Comparison of ENCODE assay signal across 16 cellular contexts in the genomic region with DNA sequence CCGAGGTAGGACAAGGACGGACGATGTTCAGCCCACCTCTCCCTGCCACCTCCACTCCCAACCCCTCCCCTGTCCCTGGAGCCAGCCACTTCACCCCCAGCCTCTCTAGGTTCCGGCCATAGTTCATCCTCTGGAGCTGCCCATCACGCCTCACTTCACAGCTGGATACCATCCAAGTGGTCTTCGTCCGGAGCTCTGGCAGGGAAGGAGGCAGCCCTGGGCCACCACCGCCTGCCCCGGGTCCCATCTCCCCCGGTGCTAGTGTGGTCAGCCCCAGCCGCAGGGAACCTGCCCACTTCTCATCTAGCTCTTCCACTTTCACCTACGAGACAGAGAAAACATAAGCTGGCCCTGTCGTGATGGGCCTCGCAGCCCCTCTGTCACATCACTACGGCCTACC. TPM values are rescaled to one million over a fixed set of nuclear protein-coding genes. Genes with fewer than 3 reads are reported as not detected.
DNase-seq lines count a peak whose midpoint lies in the region; ATAC-seq and TF ChIP-seq lines count a peak whose summit lies in the region.
"Had no signal": no experiment of that assay in that cellular context is flagged by ENCODE, and none has a peak within 500 bp of the region (broad histone marks: within the 10 kb centered on the region; RNA-seq: fewer than 3 reads in every experiment).

No MANE protein-coding gene starts in this region.

- H2AK5ac ChIP-seq in mesenchymal stem cell (ENCODE audit: low read length, severe bottlenecking), result no peak overlapping the region

- POLR2A ChIA-PET in SK-N-SH (lab: Yijun Ruan, JAX), result no interaction called here

- H3K27ac ChIP-seq in SK-N-SH (ENCODE audit: low read depth in 2 of 2, low read length in 1 of 2) (no peak overlapping the region), right cardiac atrium (ENCODE audit: low read length) (no peak overlapping the region), mesenchymal stem cell (ENCODE audit: low read length, poor library complexity, severe bottlenecking) (no peak overlapping the region)
- H3K27ac ChIP-seq: 22Rv1, BLaER1, HL-60 had no signal

- H4K8ac ChIP-seq in mesenchymal stem cell (ENCODE audit: low read length), result no peak overlapping the region

- H4K91ac ChIP-seq in mesenchymal stem cell (ENCODE audit: low read length), result peak overlapping the region; percentile 10

- peaks cover 38% of the 10 kb centered on the region for H3K79me1 ChIP-seq in mesenchymal stem cell (replicated peaks; ENCODE audit: low read length, poor library complexity, severe bottlenecking)

- H4K20me1 ChIP-seq in SK-N-SH (ENCODE audit: insufficient read depth), result no peaks in the 10 kb centered on the region

- H3K9me3 ChIP-seq in SK-N-SH, result no peaks in the 10 kb centered on the region
- H3K9me3 ChIP-seq in right cardiac atrium (ENCODE audit: control insufficient read depth, low read length), result no peaks in the 10 kb centered on the region
- no peaks in the 10 kb centered on the region for H3K9me3 ChIP-seq in mesenchymal stem cell (ENCODE audit: control insufficient read depth, low read length)
- H3K9me3 ChIP-seq: BLaER1, Caco-2 had no signal

- no peak overlapping the region for H2BK120ac ChIP-seq in mesenchymal stem cell (ENCODE audit: low read depth, low read length)

- peaks cover 10 to 72% of the 10 kb centered on the region in 2 experiments for H3K36me3 ChIP-seq in SK-N-SH (replicated peaks in 1 of 2; ENCODE audit: control insufficient read depth in 1 of 2, insufficient read depth in 2 of 2, low read length in 1 of 2)
- H3K36me3 ChIP-seq in mesenchymal stem cell (ENCODE audit: control insufficient read depth in 1 of 2, insufficient read depth in 2 of 2, low read depth in 1 of 2, low read length in 2 of 2), result peaks cover 86 to 89% of the 10 kb centered on the region in 2 experiments

- no peak for ATAC-seq in SK-N-SH treated with all-trans-retinoic acid at 6 μM for 48 hours
- ATAC-seq in right cardiac atrium, result no peak
- no peak for ATAC-seq in GM18867 (IDR thresholded peaks at IDR 0.05; ENCODE audit: unreplicated experiment)

- no peaks in the 10 kb centered on the region for H3K9me2 ChIP-seq in SK-N-SH

- H3K4me1 ChIP-seq in SK-N-SH (ENCODE audit: control insufficient read depth in 1 of 2, insufficient read depth in 2 of 2, low read depth in 1 of 2, low read length in 1 of 2) (no peaks in the 10 kb centered on the region), right cardiac atrium (ENCODE audit: control insufficient read depth, insufficient read depth, low read length) (no peaks in the 10 kb centered on the region), mesenchymal stem cell (ENCODE audit: control insufficient read depth, insufficient read depth, low read depth, low read length) (no peaks in the 10 kb centered on the region)
- H3K4me1 ChIP-seq: BLaER1, Caco-2 had no signal

- no peak overlapping the region for H2BK12ac ChIP-seq in mesenchymal stem cell (ENCODE audit: low read length in 2 of 2)

- H3K79me2 ChIP-seq in SK-N-SH (ENCODE audit: insufficient read depth), result no peaks in the 10 kb centered on the region

- no peak overlapping the region for H3K4ac ChIP-seq in mesenchymal stem cell (ENCODE audit: low read depth in 1 of 2, low read length in 2 of 2)

- H3K27me3 ChIP-seq in SK-N-SH (ENCODE audit: insufficient read depth) (no peaks in the 10 kb centered on the region), right cardiac atrium (ENCODE audit: control insufficient read depth, insufficient read depth) (no peaks in the 10 kb centered on the region), mesenchymal stem cell (ENCODE audit: control insufficient read depth in 1 of 2, insufficient read depth in 1 of 2, low read length in 2 of 2) (no peaks in the 10 kb centered on the region)
- H3K27me3 ChIP-seq: BLaER1 had no signal

- no peak overlapping the region for H3K14ac ChIP-seq in mesenchymal stem cell (ENCODE audit: low read length in 2 of 2)

- no peak overlapping the region for H3K18ac ChIP-seq in mesenchymal stem cell (ENCODE audit: low read depth in 1 of 2, low read length in 2 of 2)

- no peaks in the 10 kb centered on the region for H3F3A ChIP-seq in SK-N-SH (replicated peaks; ENCODE audit: insufficient read depth)

- H2BK5ac ChIP-seq in mesenchymal stem cell (ENCODE audit: low read depth, low read length, poor library complexity, severe bottlenecking), result no peak overlapping the region

- TF ChIP-seq RAD21 in SK-N-SH (IDR thresholded peaks at IDR 0.05; ENCODE audit: low read length), result no peak

- intact Hi-C loops in right cardiac atrium (cut with DNase I), result no loop called here
- intact Hi-C loops in cardiac septum (cut with DNase I), result no loop called here

- DNase-seq in SK-N-SH, result peak; percentile 11
- peak in 2 of 3 donors; percentile 6 to 25 for DNase-seq in right cardiac atrium
- no peak for DNase-seq in cardiac septum (ENCODE audit: low spot score)
- DNase-seq in mesenchymal stem cell, result no peak
- DNase-seq in foreskin fibroblast, result no peak
- DNase-seq in mucosa of gallbladder (ENCODE audit: low spot score), result no peak
- DNase-seq: AML-193; Caco-2; CD8-positive, alpha-beta memory T cell; DND-41; GDM1 had no signal

- 97% methylated on average over 11 of the region's 15 CpGs for WGBS in SK-N-SH (ENCODE audit: low lambda C conversion rate)
- 88% methylated on average over 15 of the region's 15 CpGs for whole genome bisulfite sequencing in right cardiac atrium
- WGBS in mesenchymal stem cell, result 95% methylated on average over 15 of the region's 15 CpGs

- TF ChIP-seq EP300 in SK-N-SH (IDR thresholded peaks at IDR 0.05; ENCODE audit: borderline replicate concordance in 1 of 2, low read depth in 1 of 2, low read length in 1 of 2), result no peak

- H3K4me3 ChIP-seq in SK-N-SH (ENCODE audit: low read depth in 2 of 2, low read length in 1 of 2) (no peak overlapping the region), right cardiac atrium (ENCODE audit: low read length) (no peak overlapping the region), mesenchymal stem cell (ENCODE audit: insufficient read depth in 1 of 2, low read depth in 1 of 2, low read length in 2 of 2) (no peak overlapping the region), foreskin fibroblast (ENCODE audit: low read depth in 1 of 2, low read length in 2 of 2) (no peak overlapping the region)
- H3K4me3 ChIP-seq: BLaER1 had no signal

- H3K9ac ChIP-seq in SK-N-SH (no peak overlapping the region), mesenchymal stem cell (ENCODE audit: low read length) (no peak overlapping the region)
- H3K9ac ChIP-seq: BLaER1 had no signal

- H2BK15ac ChIP-seq in mesenchymal stem cell (ENCODE audit: low read depth, poor library complexity, severe bottlenecking), result no peak overlapping the region

- TF ChIP-seq CTCF in SK-N-SH (IDR thresholded peaks at IDR 0.05), result no peak
- no peak for TF ChIP-seq CTCF in foreskin fibroblast (IDR thresholded peaks at IDR 0.05; ENCODE audit: low read depth, low read length)

- CTCF ChIA-PET in SK-N-SH (lab: Yijun Ruan, JAX), result interaction anchor here (0.7 to 8.4 kb wide), 2 partner anchors 23 to 96 kb away, joined by 3 to 55 read pairs; no protein-coding TSS in a partner anchor

- no peak overlapping the region for H3K23ac ChIP-seq in mesenchymal stem cell (ENCODE audit: low read length in 2 of 2)

- H3K4me2 ChIP-seq in SK-N-SH (no peak overlapping the region), mesenchymal stem cell (ENCODE audit: low read length, poor library complexity, severe bottlenecking) (no peak overlapping the region)
- H3K4me2 ChIP-seq: BLaER1 had no signal

- H2AFZ ChIP-seq in SK-N-SH (ENCODE audit: low read depth), result no peak overlapping the region
- no peak overlapping the region for H2AFZ ChIP-seq in mesenchymal stem cell (ENCODE audit: low read depth, low read length)

TF ChIP-seq in SK-N-SH, 30 proteins besides CTCF, POLR2A, EP300 and RAD21 (continues in another document):
- TF ChIP-seq SMC3 (IDR thresholded peaks at IDR 0.05; ENCODE audit: low read depth, low read length), result no peak

TF ChIP-seq in SK-N-SH treated with all-trans-retinoic acid at 6 μM for 48 hours, 23 proteins besides CTCF, POLR2A, EP300 and RAD21 (continues in another document):
- TF ChIP-seq OSR1 (CRISPR knock-in tag; IDR thresholded peaks at IDR 0.05), result no peak
- no peak for TF ChIP-seq ZFP3 (CRISPR knock-in tag; IDR thresholded peaks at IDR 0.05)

RNA-seq across cellular contexts. Expression of a gene that starts 6.3 kb away (rescaled TPM):
- polyA plus RNA-seq in SK-N-SH (2012; rRNA removed) (67.0 and 102 TPM in 2 replicates), right cardiac atrium (68.4 TPM)
- polyA plus RNA-seq in SK-N-SH (2012; cell fraction: cytosol; rRNA removed), result 75.9 and 78.5 TPM in 2 replicates
- 216 and 229 TPM in 2 replicates for polyA plus RNA-seq in SK-N-SH (2012; cell fraction: nucleus; rRNA removed)
- total RNA-seq in right cardiac atrium (10 to 100 TPM; 65.0 to 76.1 (median 65.8) TPM), cardiac septum (49.0 TPM), mucosa of gallbladder (71.8 TPM)
- polyA plus RNA-seq in mesenchymal stem cell (2013, experiment 1 of 2), result 48.9 TPM
- 47.3 TPM for polyA plus RNA-seq in mesenchymal stem cell (2013, experiment 2 of 2)

RNA-seq across cellular contexts. Expression of a gene that starts 7.7 kb away (rescaled TPM):
- polyA plus RNA-seq in SK-N-SH (2012; rRNA removed) (20.7 and 22.1 TPM in 2 replicates), right cardiac atrium (23.8 TPM)
- 4.9 and 7.6 TPM in 2 replicates for polyA plus RNA-seq in SK-N-SH (2012; cell fraction: cytosol; rRNA removed)
- 156 and 173 TPM in 2 replicates for polyA plus RNA-seq in SK-N-SH (2012; cell fraction: nucleus; rRNA removed)
- total RNA-seq in right cardiac atrium (10 to 100 TPM; 28.3 to 33.4 (median 30.6) TPM), cardiac septum (29.9 TPM), mucosa of gallbladder (50.3 TPM)
- 9.9 TPM for polyA plus RNA-seq in mesenchymal stem cell (2013, experiment 1 of 2)
- polyA plus RNA-seq in mesenchymal stem cell (2013, experiment 2 of 2), result 8.3 TPM

RNA-seq across cellular contexts. Expression of a gene that starts 14.0 kb away (rescaled TPM):
- polyA plus RNA-seq in SK-N-SH (2012; rRNA removed) (711 and 971 TPM in 2 replicates), right cardiac atrium (301 TPM)
- 580 and 792 TPM in 2 replicates for polyA plus RNA-seq in SK-N-SH (2012; cell fraction: cytosol; rRNA removed)
- polyA plus RNA-seq in SK-N-SH (2012; cell fraction: nucleus; rRNA removed), result 284 and 445 TPM in 2 replicates
- total RNA-seq in right cardiac atrium (100 to 1,000 TPM; 259 to 311 (median 268) TPM), cardiac septum (263 TPM), mucosa of gallbladder (233 TPM)
- 537 TPM for polyA plus RNA-seq in mesenchymal stem cell (2013, experiment 1 of 2)
- 553 TPM for polyA plus RNA-seq in mesenchymal stem cell (2013, experiment 2 of 2)

RNA-seq across cellular contexts. Expression of a gene that starts 14.9 kb away (rescaled TPM):
- polyA plus RNA-seq in SK-N-SH (2012; rRNA removed) (0.71 and 6.4 TPM in 2 replicates), right cardiac atrium (8.8 TPM)
- 1.2 and 2.4 TPM in 2 replicates for polyA plus RNA-seq in SK-N-SH (2012; cell fraction: cytosol; rRNA removed)
- 0.36 and 0.68 TPM in 2 replicates for polyA plus RNA-seq in SK-N-SH (2012; cell fraction: nucleus; rRNA removed)
- total RNA-seq in right cardiac atrium (10 to 100 TPM; 15.0 to 26.4 (median 20.8) TPM), cardiac septum (16.4 TPM), mucosa of gallbladder (24.2 TPM)
- 5.8 TPM for polyA plus RNA-seq in mesenchymal stem cell (2013, experiment 1 of 2)
- 8.4 TPM for polyA plus RNA-seq in mesenchymal stem cell (2013, experiment 2 of 2)

RNA-seq across cellular contexts. Expression of a gene that starts 27.0 kb away (rescaled TPM):
- 0.36 and 0.54 TPM in 2 replicates for polyA plus RNA-seq in SK-N-SH (2012; rRNA removed)
- polyA plus RNA-seq in SK-N-SH (2012; cell fraction: cytosol; rRNA removed), result 0.31 and 0.41 TPM in 2 replicates
- polyA plus RNA-seq in SK-N-SH (2012; cell fraction: nucleus; rRNA removed), result 1.9 and 2.0 TPM in 2 replicates
- 1 to 10 TPM; 1.4 to 3.1 (median 1.8) TPM for total RNA-seq in right cardiac atrium
- polyA plus RNA-seq in right cardiac atrium, result 5.3 TPM
- total RNA-seq in cardiac septum, result 1.2 TPM
- polyA plus RNA-seq in mesenchymal stem cell (2013, experiment 1 of 2), result 0.11 TPM
- polyA plus RNA-seq in mesenchymal stem cell (2013, experiment 2 of 2), result 0.05 TPM
- 1.4 TPM for total RNA-seq in mucosa of gallbladder
- polyA plus RNA-seq: CD8-positive, alpha-beta memory T cell had no signal

Comparison
In these comparisons a context has a peak if more than half of its experiments do, and no peak if none do; other contexts are left out.
1. DNase-seq: peak in SK-N-SH (single experiment) and right cardiac atrium (2 of 3); none in cardiac septum (single experiment), mesenchymal stem cell (single experiment), foreskin fibroblast (0 of 2) and mucosa of gallbladder (single experiment).